ENCODE assay signal across 5 cellular contexts in the genomic region with DNA sequence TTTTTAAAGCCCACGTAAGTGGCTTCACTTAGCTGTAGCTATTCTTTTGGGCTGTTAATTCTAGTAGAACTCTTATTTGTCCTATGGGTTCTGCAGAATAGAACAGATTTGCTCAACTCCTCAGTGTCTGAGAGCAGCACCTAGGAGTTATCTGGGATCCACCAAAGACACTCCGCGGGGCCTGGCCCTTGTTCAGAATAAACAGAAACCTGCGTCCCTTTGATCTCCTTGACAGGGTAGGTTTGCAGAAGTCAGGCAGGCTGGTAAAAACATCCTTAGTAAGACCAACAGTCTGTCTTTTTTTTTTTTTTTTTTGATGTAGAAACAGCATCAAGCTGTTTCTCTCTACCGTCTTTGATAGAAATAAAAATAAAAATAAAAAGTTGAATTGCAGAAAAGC. TPM values are rescaled to one million over a fixed set of nuclear protein-coding genes. Genes with fewer than 3 reads are reported as not detected.
"Had no signal": no experiment of that assay in that cellular context is flagged by ENCODE, and none has a peak within 500 bp of the region (broad histone marks: within the 10 kb centered on the region; RNA-seq: fewer than 3 reads in every experiment).

No MANE protein-coding gene starts in this region.

RNA-seq across cellular contexts. Expression of a gene that starts 31.9 kb away (rescaled TPM):
- total RNA-seq: activated naive CD4-positive, alpha-beta T cell treated with anti-CD3 and anti-CD28 coated beads for 36 hours; activated T-helper 1 cell treated with anti-CD3 and anti-CD28 coated beads, Interleukin-12 subunit alpha, Interleukin-12 subunit beta, Interleukin-2, Interleukin-4 antibody, amounts not matched to agents 30 ng/mL and 10 ng/mL and 1 ng/mL, durations not matched to agents 14 hours and 24 hours and 36 hours; activated T-helper 17 cell treated with anti-CD3 and anti-CD28 coated beads, Interleukin-2, amount 50 U/mL, for 72 hours; activated T-helper 2 cell treated with anti-CD3 and anti-CD28 coated beads, Interferon-gamma antibody, Interleukin-2, Interleukin-4, amounts not matched to agents 10 μg/mL and 5 μg/mL and 100 μg/mL, durations not matched to agents 14 hours and 24 hours and 36 hours had no signal

RNA-seq across cellular contexts. Expression of a gene that starts 52.7 kb away (rescaled TPM):
- total RNA-seq: ascending aorta had no signal
